ENCODE assay signal across 27 cellular contexts in the genomic region with DNA sequence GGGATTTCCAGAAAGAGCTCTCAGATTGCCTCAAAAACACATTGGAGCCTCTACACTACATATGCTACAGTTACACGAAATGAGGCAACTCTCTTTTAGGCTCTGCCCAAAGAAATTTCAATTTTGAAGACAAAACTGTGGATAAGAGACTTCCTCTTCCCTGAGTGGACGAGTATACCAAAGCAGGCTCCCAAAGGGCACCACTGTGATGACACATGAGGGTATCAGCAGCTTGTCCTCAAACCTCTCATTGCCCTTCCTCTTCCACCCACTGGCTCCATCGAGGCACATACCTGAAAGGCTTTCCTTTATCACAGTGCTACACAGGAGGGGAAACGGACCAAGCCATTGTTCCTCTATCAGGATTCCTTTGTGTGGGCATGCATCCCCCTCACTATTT. TPM values are rescaled to one million over a fixed set of nuclear protein-coding genes. Genes with fewer than 3 reads are reported as not detected.
"Had no signal": no experiment of that assay in that cellular context is flagged by ENCODE, and none has a peak within 500 bp of the region (broad histone marks: within the 10 kb centered on the region; RNA-seq: fewer than 3 reads in every experiment).

No MANE protein-coding gene starts in this region.

- H3K4me1 Mint-ChIP-seq: activated CD4-positive, alpha-beta memory T cell treated with anti-CD3 and anti-CD28 coated beads, Interleukin-2, amount 10 ng/mL, durations not matched to agents 7 days and 5 days; activated CD4-positive, alpha-beta T cell treated with anti-CD3 and anti-CD28 coated beads for 36 hours had no signal

- H3K4me3 Mint-ChIP-seq: activated CD4-positive, alpha-beta memory T cell treated with anti-CD3 and anti-CD28 coated beads, Interleukin-2, amount 10 ng/mL, durations not matched to agents 7 days and 5 days; activated CD4-positive, alpha-beta T cell treated with anti-CD3 and anti-CD28 coated beads for 36 hours; activated naive CD4-positive, alpha-beta T cell treated with anti-CD3 and anti-CD28 coated beads for 36 hours; activated naive CD8-positive, alpha-beta T cell; activated T-helper 17 cell treated with anti-CD3 and anti-CD28 coated beads, Interleukin-2, amount 50 U/mL, for 72 hours; brain; T-helper 17 cell had no signal

- H3K4me3 ChIP-seq: K562 had no signal

- H3K27ac Mint-ChIP-seq: activated CD4-positive, alpha-beta memory T cell treated with anti-CD3 and anti-CD28 coated beads, Interleukin-2, amount 10 ng/mL, durations not matched to agents 7 days and 5 days; activated CD4-positive, alpha-beta T cell treated with anti-CD3 and anti-CD28 coated beads for 36 hours; activated naive CD4-positive, alpha-beta T cell treated with anti-CD3 and anti-CD28 coated beads for 36 hours; activated naive CD8-positive, alpha-beta T cell; activated T-helper 17 cell treated with anti-CD3 and anti-CD28 coated beads, Interleukin-2, amount 50 U/mL, for 72 hours; T-helper 17 cell had no signal

- H3K36me3 Mint-ChIP-seq: activated naive CD8-positive, alpha-beta T cell had no signal

- H3K27me3 Mint-ChIP-seq: activated CD4-positive, alpha-beta memory T cell treated with anti-CD3 and anti-CD28 coated beads, Interleukin-2, amount 10 ng/mL, durations not matched to agents 7 days and 5 days; activated CD4-positive, alpha-beta T cell treated with anti-CD3 and anti-CD28 coated beads for 36 hours; activated naive CD8-positive, alpha-beta T cell; activated T-helper 17 cell treated with anti-CD3 and anti-CD28 coated beads, Interleukin-2, amount 50 U/mL, for 72 hours; brain; T-helper 17 cell had no signal

- H3K27ac ChIP-seq: VCaP had no signal

- DNase-seq: activated CD4-positive, alpha-beta memory T cell treated with anti-CD3 and anti-CD28 coated beads, Interleukin-2, amount 10 ng/mL, durations not matched to agents 7 days and 5 days; activated CD4-positive, alpha-beta T cell treated with anti-CD3 and anti-CD28 coated beads for 36 hours; activated CD4-positive, alpha-beta T cell treated with anti-CD3 and anti-CD28 coated beads, Interleukin-2, amount 50 U/mL, for 1 hour; activated gamma-delta T cell; activated naive CD4-positive, alpha-beta T cell treated with anti-CD3 and anti-CD28 coated beads for 36 hours; activated T-cell treated with anti-CD3 and anti-CD28 coated beads for 4 hours; activated T-cell treated with anti-CD3 and anti-CD28 coated beads, Interleukin-2, amount 50 U/mL, for 48 hours; amygdala; Kasumi-1; NCI-H1105 treated with DMSO at 0.1 percent for 48 hours; NCI-H1436 treated with DMSO at 0.1 percent for 48 hours; NCI-H187; NCI-H2081; NCI-H510A treated with DMSO at 0.1 percent for 48 hours; NCI-H69; NK-92 treated with Interleukin-12 subunit alpha and Interleukin-12 subunit beta, amount 100 ng/mL, for 24 hours; OCI-M1; RPMI8226; SHP77; T-helper 17 cell; T-helper 9 cell had no signal

- H3K9me3 Mint-ChIP-seq: activated CD4-positive, alpha-beta memory T cell treated with anti-CD3 and anti-CD28 coated beads, Interleukin-2, amount 10 ng/mL, durations not matched to agents 7 days and 5 days; activated naive CD4-positive, alpha-beta T cell treated with anti-CD3 and anti-CD28 coated beads for 36 hours; activated T-helper 17 cell treated with anti-CD3 and anti-CD28 coated beads, Interleukin-2, amount 50 U/mL, for 72 hours; brain had no signal

RNA-seq across cellular contexts. Expression of a gene that starts 11.3 kb away (rescaled TPM):
- total RNA-seq: activated CD4-positive, alpha-beta memory T cell treated with anti-CD3 and anti-CD28 coated beads, Interleukin-2, amount 10 ng/mL, durations not matched to agents 7 days and 5 days; activated CD4-positive, alpha-beta T cell treated with anti-CD3 and anti-CD28 coated beads for 36 hours; activated CD8-positive, alpha-beta memory T cell treated with anti-CD3 and anti-CD28 coated beads for 36 hours; activated naive CD4-positive, alpha-beta T cell treated with anti-CD3 and anti-CD28 coated beads for 36 hours; activated T-helper 17 cell treated with anti-CD3 and anti-CD28 coated beads, Interleukin-2, amount 50 U/mL, for 72 hours; K562; T-helper 17 cell had no signal
